In the genomic region with DNA sequence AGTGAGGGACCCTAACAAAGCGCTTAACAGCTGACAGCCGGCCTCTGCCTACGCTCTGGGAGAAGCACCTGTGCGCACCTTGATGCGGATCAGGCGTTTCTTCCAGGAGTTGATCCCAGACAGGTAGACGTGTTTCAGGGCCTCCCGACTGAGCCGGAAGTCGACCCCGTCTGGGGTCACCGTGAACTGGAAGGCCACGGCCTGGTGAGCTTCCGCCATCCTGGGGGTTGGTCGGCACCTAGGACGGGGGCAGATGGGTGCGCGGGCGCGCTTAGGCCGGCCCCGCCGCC, we compare ENCODE assay signal across 1 cellular context.
TF ChIP-seq lines count a peak whose summit lies in the region.

No MANE protein-coding gene starts in this region.

TF ChIP-seq in GM23338, 12 proteins besides CTCF, POLR2A, EP300 and RAD21 (continued from another document):
- TF ChIP-seq, protein P1, sequence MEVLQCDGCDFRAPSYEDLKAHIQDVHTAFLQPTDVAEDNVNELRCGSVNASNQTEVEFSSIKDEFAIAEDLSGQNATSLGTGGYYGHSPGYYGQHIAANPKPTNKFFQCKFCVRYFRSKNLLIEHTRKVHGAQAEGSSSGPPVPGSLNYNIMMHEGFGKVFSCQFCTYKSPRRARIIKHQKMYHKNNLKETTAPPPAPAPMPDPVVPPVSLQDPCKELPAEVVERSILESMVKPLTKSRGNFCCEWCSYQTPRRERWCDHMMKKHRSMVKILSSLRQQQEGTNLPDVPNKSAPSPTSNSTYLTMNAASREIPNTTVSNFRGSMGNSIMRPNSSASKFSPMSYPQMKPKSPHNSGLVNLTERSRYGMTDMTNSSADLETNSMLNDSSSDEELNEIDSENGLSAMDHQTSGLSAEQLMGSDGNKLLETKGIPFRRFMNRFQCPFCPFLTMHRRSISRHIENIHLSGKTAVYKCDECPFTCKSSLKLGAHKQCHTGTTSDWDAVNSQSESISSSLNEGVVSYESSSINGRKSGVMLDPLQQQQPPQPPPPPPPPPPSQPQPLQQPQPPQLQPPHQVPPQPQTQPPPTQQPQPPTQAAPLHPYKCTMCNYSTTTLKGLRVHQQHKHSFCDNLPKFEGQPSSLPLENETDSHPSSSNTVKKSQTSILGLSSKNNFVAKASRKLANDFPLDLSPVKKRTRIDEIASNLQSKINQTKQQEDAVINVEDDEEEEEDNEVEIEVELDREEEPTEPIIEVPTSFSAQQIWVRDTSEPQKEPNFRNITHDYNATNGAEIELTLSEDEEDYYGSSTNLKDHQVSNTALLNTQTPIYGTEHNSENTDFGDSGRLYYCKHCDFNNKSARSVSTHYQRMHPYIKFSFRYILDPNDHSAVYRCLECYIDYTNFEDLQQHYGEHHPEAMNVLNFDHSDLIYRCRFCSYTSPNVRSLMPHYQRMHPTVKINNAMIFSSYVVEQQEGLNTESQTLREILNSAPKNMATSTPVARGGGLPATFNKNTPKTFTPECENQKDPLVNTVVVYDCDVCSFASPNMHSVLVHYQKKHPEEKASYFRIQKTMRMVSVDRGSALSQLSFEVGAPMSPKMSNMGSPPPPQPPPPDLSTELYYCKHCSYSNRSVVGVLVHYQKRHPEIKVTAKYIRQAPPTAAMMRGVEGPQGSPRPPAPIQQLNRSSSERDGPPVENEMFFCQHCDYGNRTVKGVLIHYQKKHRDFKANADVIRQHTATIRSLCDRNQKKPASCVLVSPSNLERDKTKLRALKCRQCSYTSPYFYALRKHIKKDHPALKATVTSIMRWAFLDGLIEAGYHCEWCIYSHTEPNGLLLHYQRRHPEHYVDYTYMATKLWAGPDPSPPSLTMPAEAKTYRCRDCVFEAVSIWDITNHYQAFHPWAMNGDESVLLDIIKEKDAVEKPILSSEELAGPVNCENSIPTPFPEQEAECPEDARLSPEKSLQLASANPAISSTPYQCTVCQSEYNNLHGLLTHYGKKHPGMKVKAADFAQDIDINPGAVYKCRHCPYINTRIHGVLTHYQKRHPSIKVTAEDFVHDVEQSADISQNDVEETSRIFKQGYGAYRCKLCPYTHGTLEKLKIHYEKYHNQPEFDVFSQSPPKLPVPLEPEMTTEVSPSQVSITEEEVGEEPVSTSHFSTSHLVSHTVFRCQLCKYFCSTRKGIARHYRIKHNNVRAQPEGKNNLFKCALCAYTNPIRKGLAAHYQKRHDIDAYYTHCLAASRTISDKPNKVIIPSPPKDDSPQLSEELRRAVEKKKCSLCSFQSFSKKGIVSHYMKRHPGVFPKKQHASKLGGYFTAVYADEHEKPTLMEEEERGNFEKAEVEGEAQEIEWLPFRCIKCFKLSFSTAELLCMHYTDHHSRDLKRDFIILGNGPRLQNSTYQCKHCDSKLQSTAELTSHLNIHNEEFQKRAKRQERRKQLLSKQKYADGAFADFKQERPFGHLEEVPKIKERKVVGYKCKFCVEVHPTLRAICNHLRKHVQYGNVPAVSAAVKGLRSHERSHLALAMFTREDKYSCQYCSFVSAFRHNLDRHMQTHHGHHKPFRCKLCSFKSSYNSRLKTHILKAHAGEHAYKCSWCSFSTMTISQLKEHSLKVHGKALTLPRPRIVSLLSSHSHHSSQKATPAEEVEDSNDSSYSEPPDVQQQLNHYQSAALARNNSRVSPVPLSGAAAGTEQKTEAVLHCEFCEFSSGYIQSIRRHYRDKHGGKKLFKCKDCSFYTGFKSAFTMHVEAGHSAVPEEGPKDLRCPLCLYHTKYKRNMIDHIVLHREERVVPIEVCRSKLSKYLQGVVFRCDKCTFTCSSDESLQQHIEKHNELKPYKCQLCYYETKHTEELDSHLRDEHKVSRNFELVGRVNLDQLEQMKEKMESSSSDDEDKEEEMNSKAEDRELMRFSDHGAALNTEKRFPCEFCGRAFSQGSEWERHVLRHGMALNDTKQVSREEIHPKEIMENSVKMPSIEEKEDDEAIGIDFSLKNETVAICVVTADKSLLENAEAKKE (CRISPR knock-in tag; IDR thresholded peaks at IDR 0.05) = no peak
- no peak for TF ChIP-seq EZH2phosphoT487 (IDR thresholded peaks at IDR 0.05; ENCODE audit: unreplicated experiment)
- TF ChIP-seq, protein P2, sequence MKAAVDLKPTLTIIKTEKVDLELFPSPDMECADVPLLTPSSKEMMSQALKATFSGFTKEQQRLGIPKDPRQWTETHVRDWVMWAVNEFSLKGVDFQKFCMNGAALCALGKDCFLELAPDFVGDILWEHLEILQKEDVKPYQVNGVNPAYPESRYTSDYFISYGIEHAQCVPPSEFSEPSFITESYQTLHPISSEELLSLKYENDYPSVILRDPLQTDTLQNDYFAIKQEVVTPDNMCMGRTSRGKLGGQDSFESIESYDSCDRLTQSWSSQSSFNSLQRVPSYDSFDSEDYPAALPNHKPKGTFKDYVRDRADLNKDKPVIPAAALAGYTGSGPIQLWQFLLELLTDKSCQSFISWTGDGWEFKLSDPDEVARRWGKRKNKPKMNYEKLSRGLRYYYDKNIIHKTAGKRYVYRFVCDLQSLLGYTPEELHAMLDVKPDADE (IDR thresholded peaks at IDR 0.05) = no peak
- TF ChIP-seq CREB1 (CRISPR knock-in tag; IDR thresholded peaks at IDR 0.05; ENCODE audit: low read depth) = no peak
- TF ChIP-seq EZH2 (IDR thresholded peaks at IDR 0.05; ENCODE audit: low read depth, unreplicated experiment) = no peak
- TF ChIP-seq, protein P3, sequence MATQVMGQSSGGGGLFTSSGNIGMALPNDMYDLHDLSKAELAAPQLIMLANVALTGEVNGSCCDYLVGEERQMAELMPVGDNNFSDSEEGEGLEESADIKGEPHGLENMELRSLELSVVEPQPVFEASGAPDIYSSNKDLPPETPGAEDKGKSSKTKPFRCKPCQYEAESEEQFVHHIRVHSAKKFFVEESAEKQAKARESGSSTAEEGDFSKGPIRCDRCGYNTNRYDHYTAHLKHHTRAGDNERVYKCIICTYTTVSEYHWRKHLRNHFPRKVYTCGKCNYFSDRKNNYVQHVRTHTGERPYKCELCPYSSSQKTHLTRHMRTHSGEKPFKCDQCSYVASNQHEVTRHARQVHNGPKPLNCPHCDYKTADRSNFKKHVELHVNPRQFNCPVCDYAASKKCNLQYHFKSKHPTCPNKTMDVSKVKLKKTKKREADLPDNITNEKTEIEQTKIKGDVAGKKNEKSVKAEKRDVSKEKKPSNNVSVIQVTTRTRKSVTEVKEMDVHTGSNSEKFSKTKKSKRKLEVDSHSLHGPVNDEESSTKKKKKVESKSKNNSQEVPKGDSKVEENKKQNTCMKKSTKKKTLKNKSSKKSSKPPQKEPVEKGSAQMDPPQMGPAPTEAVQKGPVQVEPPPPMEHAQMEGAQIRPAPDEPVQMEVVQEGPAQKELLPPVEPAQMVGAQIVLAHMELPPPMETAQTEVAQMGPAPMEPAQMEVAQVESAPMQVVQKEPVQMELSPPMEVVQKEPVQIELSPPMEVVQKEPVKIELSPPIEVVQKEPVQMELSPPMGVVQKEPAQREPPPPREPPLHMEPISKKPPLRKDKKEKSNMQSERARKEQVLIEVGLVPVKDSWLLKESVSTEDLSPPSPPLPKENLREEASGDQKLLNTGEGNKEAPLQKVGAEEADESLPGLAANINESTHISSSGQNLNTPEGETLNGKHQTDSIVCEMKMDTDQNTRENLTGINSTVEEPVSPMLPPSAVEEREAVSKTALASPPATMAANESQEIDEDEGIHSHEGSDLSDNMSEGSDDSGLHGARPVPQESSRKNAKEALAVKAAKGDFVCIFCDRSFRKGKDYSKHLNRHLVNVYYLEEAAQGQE (IDR thresholded peaks at IDR 0.05; ENCODE audit: unreplicated experiment) = no peak
- TF ChIP-seq ZNF114 (CRISPR knock-in tag; IDR thresholded peaks at IDR 0.05) = no peak
- no peak for TF ChIP-seq JUNB (IDR thresholded peaks at IDR 0.05; ENCODE audit: unreplicated experiment)
- no peak for TF ChIP-seq NANOG (IDR thresholded peaks at IDR 0.05; ENCODE audit: borderline replicate concordance)
